In genomic region chr9:128152781-128153116, GRCh38 we compare ENCODE assay signal across 23 cellular contexts. TPM values are rescaled to one million over a fixed set of nuclear protein-coding genes. Genes with fewer than 3 reads are reported as not detected.
DNase-seq lines count a peak whose midpoint lies in the region; ATAC-seq and TF ChIP-seq lines count a peak whose summit lies in the region.
"Had no signal": no experiment of that assay in that cellular context is flagged by ENCODE, and none has a peak within 500 bp of the region (broad histone marks: within the 10 kb centered on the region; RNA-seq: fewer than 3 reads in every experiment).

No MANE protein-coding gene starts in this region.

- H3K36me3 ChIP-seq in left ventricle myocardium inferior (no peaks in the 10 kb centered on the region), NT2/D1 (ENCODE audit: insufficient read depth, insufficient read length, low read length) (no peaks in the 10 kb centered on the region), spleen (no peaks in the 10 kb centered on the region)
- H3K36me3 ChIP-seq: BLaER1 treated with 17β-estradiol and CSF1 and Interleukin-3, amounts not matched to agents 10 nM and 100 nM; MG63 had no signal

- H3K27me3 ChIP-seq in left ventricle myocardium inferior (ENCODE audit: low read depth) (no peaks in the 10 kb centered on the region), NT2/D1 (ENCODE audit: insufficient read depth, insufficient read length) (no peaks in the 10 kb centered on the region), spleen (replicated peaks in 1 of 7) (no peaks in the 10 kb centered on the region)
- H3K27me3 ChIP-seq: BLaER1 treated with 17β-estradiol and CSF1 and Interleukin-3, amounts not matched to agents 10 nM and 100 nM; MG63 had no signal

- WGBS in spleen, 5 donors, result 91 to 98% (median 95%) methylated on average over 4 to 5 of the region's 5 CpGs

- H3K4me3 ChIP-seq in left ventricle myocardium inferior, result no peak overlapping the region
- no peak overlapping the region for H3K4me3 ChIP-seq in NT2/D1 (ENCODE audit: insufficient read length, low read depth)
- H3K4me3 ChIP-seq in spleen, result no peak overlapping the region
- H3K4me3 ChIP-seq: A549; BLaER1 treated with 17β-estradiol and CSF1 and Interleukin-3, amounts not matched to agents 10 nM and 100 nM; GM12878; MG63 had no signal

- DNase-seq in left cardiac atrium (peak; percentile 9), left ventricle myocardium inferior (no peak), NT2/D1 (ENCODE audit: low read depth, low spot score) (no peak), epithelial cell of prostate (ENCODE audit: low read depth, low spot score) (no peak), spleen (peak; percentile 56), LoVo (ENCODE audit: low spot score) (no peak)
- DNase-seq: AML-193; CD4-positive, alpha-beta T cell; EL; GDM1; Kasumi-1; MG63; NCI-H2029; NCI-H446; NCI-H524 treated with DMSO at 0.1 percent for 48 hours; NCI-H774; PC-3; SHP77 had no signal

- peaks cover 27% of the 10 kb centered on the region for H3K4me1 ChIP-seq in left ventricle myocardium inferior
- H3K4me1 ChIP-seq in NT2/D1 (ENCODE audit: insufficient read depth, insufficient read length), result peaks cover 33% of the 10 kb centered on the region
- H3K4me1 ChIP-seq in spleen, result peaks cover 0 to 37% (median 4%) of the 10 kb centered on the region in 6 donors
- H3K4me1 ChIP-seq: BLaER1 treated with 17β-estradiol and CSF1 and Interleukin-3, amounts not matched to agents 10 nM and 100 nM had no signal

- no peak overlapping the region for H3K27ac ChIP-seq in left ventricle myocardium inferior (replicated peaks)
- peak overlapping the region; percentile 98 for H3K27ac ChIP-seq in epithelial cell of prostate
- H3K27ac ChIP-seq in spleen, result peak overlapping the region in 2 of 8 donors; percentile 13
- H3K27ac ChIP-seq: BLaER1 treated with 17β-estradiol and CSF1 and Interleukin-3, amounts not matched to agents 10 nM and 100 nM had no signal

- H3K9ac ChIP-seq in NT2/D1 (ENCODE audit: insufficient read length, low read depth), result peak overlapping the region; percentile 50

- H3K9me3 ChIP-seq in left ventricle myocardium inferior (replicated peaks) (no peaks in the 10 kb centered on the region), NT2/D1 (ENCODE audit: insufficient read depth, low read length) (no peaks in the 10 kb centered on the region), spleen (no peaks in the 10 kb centered on the region)
- H3K9me3 ChIP-seq: A549; BLaER1 treated with 17β-estradiol and CSF1 and Interleukin-3, amounts not matched to agents 10 nM and 100 nM; MG63 had no signal

- no peak for TF ChIP-seq POLR2A in spleen (IDR thresholded peaks at IDR 0.05)

- ATAC-seq in left cardiac atrium, result no peak
- ATAC-seq in GM18861 (IDR thresholded peaks at IDR 0.05; ENCODE audit: unreplicated experiment), result no peak
- ATAC-seq: A549, GM12878, PC-3 had no signal

- intact Hi-C loops in left cardiac atrium (cut with DNase I), result no loop called here
- intact Hi-C loops in left ventricle myocardium inferior (cut with micrococcal nuclease), result no loop called here
- intact Hi-C loops in spleen (cut with DNase I; ENCODE audit: low total_unique reads), result no loop called here

- no peak for TF ChIP-seq CTCF in left ventricle myocardium inferior (IDR thresholded peaks at IDR 0.05; ENCODE audit: borderline replicate concordance)
- no peak for TF ChIP-seq CTCF in spleen (IDR thresholded peaks at IDR 0.05 in 8 of 11, conservative IDR thresholded peaks at IDR 0.05 in 3 of 11)

RNA-seq across cellular contexts. Expression of gene LCN2, which starts 3.5 kb away (rescaled TPM):
- under 1 TPM in 1 of 2 donors, not detected in 1; 0.38 TPM for total RNA-seq in left cardiac atrium
- not detected for total RNA-seq in left ventricle myocardium inferior
- 100 to 1,000 TPM in 1 of 7 donors, 10 to 100 TPM in 5, 1 to 10 TPM in 1; 7.7 to 218 (median 20.3) TPM for total RNA-seq in spleen
- polyA plus RNA-seq in spleen, result 10 to 100 TPM; 10.7 to 17.5 (median 13.3) TPM
- total RNA-seq: CD4-positive, alpha-beta T cell; GM12878; SK-MEL-5 had no signal
- polyA plus RNA-seq: GM12878 had no signal

RNA-seq across cellular contexts. Expression of gene BBLN, which starts 7.3 kb away (rescaled TPM):
- 10 to 100 TPM; 45.3 to 46.2 TPM for total RNA-seq in left cardiac atrium
- 52.5 TPM for total RNA-seq in left ventricle myocardium inferior
- 100 to 1,000 TPM in 3 of 7 donors, 10 to 100 TPM in 4; 43.5 to 220 (median 59.2) TPM for total RNA-seq in spleen
- 100 to 1,000 TPM; 152 to 201 (median 178) TPM for polyA plus RNA-seq in spleen

RNA-seq across cellular contexts. Expression of gene PTGES2, which starts 25.2 kb away (rescaled TPM):
- 100 to 1,000 TPM; 111 to 155 TPM for total RNA-seq in left cardiac atrium
- total RNA-seq in left ventricle myocardium inferior, result 141 TPM
- total RNA-seq in spleen, result 10 to 100 TPM; 45.2 to 66.6 (median 58.5) TPM
- 10 to 100 TPM; 45.8 to 71.2 (median 54.0) TPM for polyA plus RNA-seq in spleen

RNA-seq across cellular contexts. Expression of gene CIZ1, which starts 38.6 kb away (rescaled TPM):
- total RNA-seq in left cardiac atrium, result 10 to 100 TPM; 67.1 to 68.5 TPM
- 74.9 TPM for total RNA-seq in left ventricle myocardium inferior
- 10 to 100 TPM; 61.9 to 98.2 (median 89.2) TPM for total RNA-seq in spleen
- 10 to 100 TPM; 24.7 to 50.0 (median 34.5) TPM for polyA plus RNA-seq in spleen

RNA-seq across cellular contexts. Expression of gene DNM1, which starts 50.4 kb away (rescaled TPM):
- total RNA-seq in left cardiac atrium, result 10 to 100 TPM; 11.3 to 14.0 TPM
- 4.9 TPM for total RNA-seq in left ventricle myocardium inferior
- 1 to 10 TPM in 6 of 7 donors, under 1 TPM in 1; 0.42 to 3.6 (median 2.1) TPM for total RNA-seq in spleen
- polyA plus RNA-seq in spleen, result 1 to 10 TPM; 1.2 to 1.3 (median 1.3) TPM

Comparison
In these comparisons a context has a peak if more than half of its experiments do, and no peak if none do; other contexts are left out.
1. DNase-seq: peak in left cardiac atrium (single experiment) and spleen (single experiment); none in left ventricle myocardium inferior (single experiment), NT2/D1 (single experiment), epithelial cell of prostate (single experiment) and LoVo (single experiment).